Comparison of ENCODE assay signal across 1 cellular context in genomic region chr12:6368906-6369525, GRCh38.
TF ChIP-seq lines count a peak whose summit lies in the region.

No MANE protein-coding gene starts in this region.

TF ChIP-seq in IMR-90, 13 proteins besides CTCF, POLR2A, EP300 and RAD21:
- no peak for TF ChIP-seq MXI1 (IDR thresholded peaks at IDR 0.05; ENCODE audit: borderline replicate concordance, low read depth, low read length)
- no peak for TF ChIP-seq MAZ (IDR thresholded peaks at IDR 0.05; ENCODE audit: borderline replicate concordance, low read depth, low read length)
- TF ChIP-seq CHD1 (IDR thresholded peaks at IDR 0.05; ENCODE audit: low read depth, low read length): no peak
- no peak for TF ChIP-seq CEBPB (IDR thresholded peaks at IDR 0.05; ENCODE audit: low read depth, low read length)
- no peak for TF ChIP-seq MAFK (IDR thresholded peaks at IDR 0.05; ENCODE audit: low read depth, low read length)
- TF ChIP-seq SMC3 (IDR thresholded peaks at IDR 0.05; ENCODE audit: low read depth, low read length): no peak
- no peak for TF ChIP-seq USF2 (IDR thresholded peaks at IDR 0.05; ENCODE audit: low read depth, low read length)
- TF ChIP-seq NFE2L2 (IDR thresholded peaks at IDR 0.05; ENCODE audit: low read depth, low read length): no peak
- TF ChIP-seq BHLHE40 (IDR thresholded peaks at IDR 0.05; ENCODE audit: low read depth, low read length): no peak
